Comparison of ENCODE assay signal across 1 cellular context in the genomic region with DNA sequence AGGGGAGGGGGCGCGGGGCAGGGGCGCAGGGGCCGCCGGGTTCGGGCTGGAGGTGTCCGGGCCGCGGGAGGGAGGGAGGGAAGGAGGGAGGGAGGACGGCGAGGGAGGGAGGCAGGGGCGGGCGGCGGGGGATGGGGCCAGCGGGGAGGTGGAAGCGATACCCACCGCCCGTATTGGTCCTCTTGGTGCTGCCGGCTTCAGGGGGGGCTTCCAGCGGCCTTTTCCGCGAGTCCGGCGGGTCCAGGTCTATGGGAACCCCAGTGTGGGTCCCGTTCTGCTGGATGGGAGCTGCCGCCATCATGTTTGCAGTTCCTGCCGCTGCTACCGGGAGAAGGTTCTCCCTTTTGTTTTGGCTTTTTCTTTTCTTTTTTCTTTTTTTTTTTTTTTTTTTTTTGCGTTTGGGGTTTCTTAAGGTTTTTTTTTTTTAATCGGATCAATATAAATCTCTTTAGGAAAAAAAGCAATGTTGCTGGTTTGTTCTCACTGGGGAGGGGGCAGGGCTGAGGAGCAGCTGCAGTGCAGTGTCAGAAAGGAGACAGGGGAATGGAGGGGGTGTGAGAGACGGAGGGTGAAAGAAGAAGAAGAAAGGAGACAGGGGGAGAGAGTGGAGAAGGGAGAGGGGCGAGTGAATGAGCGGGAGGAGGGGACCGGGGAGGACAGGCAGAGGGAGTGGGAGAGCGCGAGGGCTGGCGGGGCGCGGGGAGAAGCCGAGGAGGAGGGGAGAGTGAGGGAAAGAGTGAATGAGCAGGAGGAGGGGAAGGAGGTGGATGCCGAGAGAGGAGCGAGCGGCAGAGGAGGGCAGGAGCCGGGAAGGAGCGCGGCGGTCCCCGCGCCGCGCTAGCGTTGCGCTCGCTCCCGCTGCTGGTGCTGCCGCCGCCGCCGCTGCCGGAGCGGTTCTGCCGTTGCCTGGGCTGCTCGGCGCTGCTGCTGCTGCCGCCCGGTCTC.
A peak's percentile ranks its signal among the peaks of the same experiment; 100 is the strongest.
TF ChIP-seq lines count a peak whose summit lies in the region.

A gene with protein sequence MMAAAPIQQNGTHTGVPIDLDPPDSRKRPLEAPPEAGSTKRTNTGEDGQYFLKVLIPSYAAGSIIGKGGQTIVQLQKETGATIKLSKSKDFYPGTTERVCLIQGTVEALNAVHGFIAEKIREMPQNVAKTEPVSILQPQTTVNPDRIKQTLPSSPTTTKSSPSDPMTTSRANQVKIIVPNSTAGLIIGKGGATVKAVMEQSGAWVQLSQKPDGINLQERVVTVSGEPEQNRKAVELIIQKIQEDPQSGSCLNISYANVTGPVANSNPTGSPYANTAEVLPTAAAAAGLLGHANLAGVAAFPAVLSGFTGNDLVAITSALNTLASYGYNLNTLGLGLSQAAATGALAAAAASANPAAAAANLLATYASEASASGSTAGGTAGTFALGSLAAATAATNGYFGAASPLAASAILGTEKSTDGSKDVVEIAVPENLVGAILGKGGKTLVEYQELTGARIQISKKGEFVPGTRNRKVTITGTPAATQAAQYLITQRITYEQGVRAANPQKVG (minus strand): TSS at position 898 of the 945 bp plus-strand sequence. CDS start 597 bp downstream, at position 301.

TF ChIP-seq in HepG2, 621 proteins besides CTCF, POLR2A, EP300 and RAD21 (continued from another document and continues in another):
- TF ChIP-seq, protein P1, sequence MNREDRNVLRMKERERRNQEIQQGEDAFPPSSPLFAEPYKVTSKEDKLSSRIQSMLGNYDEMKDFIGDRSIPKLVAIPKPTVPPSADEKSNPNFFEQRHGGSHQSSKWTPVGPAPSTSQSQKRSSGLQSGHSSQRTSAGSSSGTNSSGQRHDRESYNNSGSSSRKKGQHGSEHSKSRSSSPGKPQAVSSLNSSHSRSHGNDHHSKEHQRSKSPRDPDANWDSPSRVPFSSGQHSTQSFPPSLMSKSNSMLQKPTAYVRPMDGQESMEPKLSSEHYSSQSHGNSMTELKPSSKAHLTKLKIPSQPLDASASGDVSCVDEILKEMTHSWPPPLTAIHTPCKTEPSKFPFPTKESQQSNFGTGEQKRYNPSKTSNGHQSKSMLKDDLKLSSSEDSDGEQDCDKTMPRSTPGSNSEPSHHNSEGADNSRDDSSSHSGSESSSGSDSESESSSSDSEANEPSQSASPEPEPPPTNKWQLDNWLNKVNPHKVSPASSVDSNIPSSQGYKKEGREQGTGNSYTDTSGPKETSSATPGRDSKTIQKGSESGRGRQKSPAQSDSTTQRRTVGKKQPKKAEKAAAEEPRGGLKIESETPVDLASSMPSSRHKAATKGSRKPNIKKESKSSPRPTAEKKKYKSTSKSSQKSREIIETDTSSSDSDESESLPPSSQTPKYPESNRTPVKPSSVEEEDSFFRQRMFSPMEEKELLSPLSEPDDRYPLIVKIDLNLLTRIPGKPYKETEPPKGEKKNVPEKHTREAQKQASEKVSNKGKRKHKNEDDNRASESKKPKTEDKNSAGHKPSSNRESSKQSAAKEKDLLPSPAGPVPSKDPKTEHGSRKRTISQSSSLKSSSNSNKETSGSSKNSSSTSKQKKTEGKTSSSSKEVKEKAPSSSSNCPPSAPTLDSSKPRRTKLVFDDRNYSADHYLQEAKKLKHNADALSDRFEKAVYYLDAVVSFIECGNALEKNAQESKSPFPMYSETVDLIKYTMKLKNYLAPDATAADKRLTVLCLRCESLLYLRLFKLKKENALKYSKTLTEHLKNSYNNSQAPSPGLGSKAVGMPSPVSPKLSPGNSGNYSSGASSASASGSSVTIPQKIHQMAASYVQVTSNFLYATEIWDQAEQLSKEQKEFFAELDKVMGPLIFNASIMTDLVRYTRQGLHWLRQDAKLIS (CRISPR knock-in tag; IDR thresholded peaks at IDR 0.05) = no peak
- TF ChIP-seq, protein P2, sequence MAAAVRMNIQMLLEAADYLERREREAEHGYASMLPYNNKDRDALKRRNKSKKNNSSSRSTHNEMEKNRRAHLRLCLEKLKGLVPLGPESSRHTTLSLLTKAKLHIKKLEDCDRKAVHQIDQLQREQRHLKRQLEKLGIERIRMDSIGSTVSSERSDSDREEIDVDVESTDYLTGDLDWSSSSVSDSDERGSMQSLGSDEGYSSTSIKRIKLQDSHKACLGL (CRISPR knock-in tag; IDR thresholded peaks at IDR 0.05) = peak; percentile 19; the same call in 1 of the 2 replicates
- TF ChIP-seq PTBP1 (IDR thresholded peaks at IDR 0.05; ENCODE audit: low read depth, low read length, poor library complexity, severe bottlenecking) (peak; percentile 41), ZBTB8A (CRISPR knock-in tag; IDR thresholded peaks at IDR 0.05; ENCODE audit: borderline replicate concordance, low read depth) (no peak), ZNF615 (CRISPR knock-in tag; IDR thresholded peaks at IDR 0.05; ENCODE audit: borderline replicate concordance) (no peak), ZFYVE20 (CRISPR knock-in tag; IDR thresholded peaks at IDR 0.05; ENCODE audit: borderline replicate concordance, low read depth) (no peak), NR1H2 (CRISPR knock-in tag; IDR thresholded peaks at IDR 0.05; ENCODE audit: borderline replicate concordance, low read depth) (no peak), AGO2 (optimal IDR thresholded peaks at IDR 0.05; ENCODE audit: low read depth, low read length) (no peak), ZNF317 (CRISPR knock-in tag; IDR thresholded peaks at IDR 0.05) (no peak), RELA (CRISPR knock-in tag; IDR thresholded peaks at IDR 0.05) (no peak), NCOR1 (IDR thresholded peaks at IDR 0.05; ENCODE audit: borderline replicate concordance, low read length) (no peak), ZNF652 (CRISPR knock-in tag; IDR thresholded peaks at IDR 0.05; ENCODE audit: borderline replicate concordance, low read depth) (no peak), HNRNPLL (IDR thresholded peaks at IDR 0.05; ENCODE audit: low read depth, low read length, poor library complexity, severe bottlenecking) (peak; percentile 91), ATF1 (CRISPR knock-in tag; IDR thresholded peaks at IDR 0.05) (no peak), ZNF775 (CRISPR knock-in tag; IDR thresholded peaks at IDR 0.05; ENCODE audit: borderline replicate concordance) (no peak), SNAI1 (CRISPR knock-in tag; IDR thresholded peaks at IDR 0.05; ENCODE audit: borderline replicate concordance) (no peak), KDM5B (CRISPR knock-in tag; IDR thresholded peaks at IDR 0.05; ENCODE audit: borderline replicate concordance) (peak; percentile 59; the same call in 1 of the 2 replicates), ZNF570 (CRISPR knock-in tag; IDR thresholded peaks at IDR 0.05; ENCODE audit: borderline replicate concordance) (no peak), TAF1 (CRISPR knock-in tag; IDR thresholded peaks at IDR 0.05) (no peak), ZNF616 (CRISPR knock-in tag; IDR thresholded peaks at IDR 0.05; ENCODE audit: low read depth) (no peak), MTA1 (CRISPR knock-in tag; IDR thresholded peaks at IDR 0.05; ENCODE audit: borderline replicate concordance) (peak; percentile 73; the same call in 1 of the 2 replicates), ZIK1 (CRISPR knock-in tag; IDR thresholded peaks at IDR 0.05; ENCODE audit: borderline replicate concordance, low read depth) (0 out of 2 replicates have a peak, but pooled peaks have one; percentile 25), SP5 (CRISPR knock-in tag; IDR thresholded peaks at IDR 0.05; ENCODE audit: borderline replicate concordance, low read depth) (no peak), NFATC3 (CRISPR knock-in tag; IDR thresholded peaks at IDR 0.05) (no peak), TGIF2 (CRISPR knock-in tag; IDR thresholded peaks at IDR 0.05) (no peak), ZNF124 (CRISPR knock-in tag; IDR thresholded peaks at IDR 0.05) (no peak), XRCC5 (optimal IDR thresholded peaks at IDR 0.05; ENCODE audit: low read length) (no peak), SYNCRIP (IDR thresholded peaks at IDR 0.05; ENCODE audit: insufficient read depth, low read depth, low read length) (no peak), ZNF564 (CRISPR knock-in tag; IDR thresholded peaks at IDR 0.05) (no peak), MAZ (IDR thresholded peaks at IDR 0.05; ENCODE audit: borderline replicate concordance, low read depth, low read length) (no peak), MAZ (CRISPR knock-in tag; IDR thresholded peaks at IDR 0.05; ENCODE audit: low read depth) (no peak), ZNF850 (CRISPR knock-in tag; conservative IDR thresholded peaks at IDR 0.05) (no peak), PHF21A (CRISPR knock-in tag; IDR thresholded peaks at IDR 0.05) (no peak)
- TF ChIP-seq, protein P3, sequence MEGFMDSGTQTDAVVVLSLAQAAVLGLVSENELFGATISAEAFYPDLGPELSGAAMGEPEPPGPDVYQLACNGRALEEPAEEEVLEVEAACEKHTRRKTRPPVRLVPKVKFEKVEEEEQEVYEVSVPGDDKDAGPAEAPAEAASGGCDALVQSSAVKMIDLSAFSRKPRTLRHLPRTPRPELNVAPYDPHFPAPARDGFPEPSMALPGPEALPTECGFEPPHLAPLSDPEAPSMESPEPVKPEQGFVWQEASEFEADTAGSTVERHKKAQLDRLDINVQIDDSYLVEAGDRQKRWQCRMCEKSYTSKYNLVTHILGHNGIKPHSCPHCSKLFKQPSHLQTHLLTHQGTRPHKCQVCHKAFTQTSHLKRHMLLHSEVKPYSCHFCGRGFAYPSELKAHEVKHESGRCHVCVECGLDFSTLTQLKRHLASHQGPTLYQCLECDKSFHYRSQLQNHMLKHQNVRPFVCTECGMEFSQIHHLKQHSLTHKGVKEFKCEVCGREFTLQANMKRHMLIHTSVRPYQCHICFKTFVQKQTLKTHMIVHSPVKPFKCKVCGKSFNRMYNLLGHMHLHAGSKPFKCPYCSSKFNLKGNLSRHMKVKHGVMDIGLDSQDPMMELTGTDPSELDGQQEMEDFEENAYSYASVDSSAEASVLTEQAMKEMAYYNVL (CRISPR knock-in tag; IDR thresholded peaks at IDR 0.05; ENCODE audit: borderline replicate concordance) = peak; percentile 32; the same call in 1 of the 2 replicates
- TF ChIP-seq, protein P4, sequence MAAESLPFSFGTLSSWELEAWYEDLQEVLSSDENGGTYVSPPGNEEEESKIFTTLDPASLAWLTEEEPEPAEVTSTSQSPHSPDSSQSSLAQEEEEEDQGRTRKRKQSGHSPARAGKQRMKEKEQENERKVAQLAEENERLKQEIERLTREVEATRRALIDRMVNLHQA (CRISPR knock-in tag; IDR thresholded peaks at IDR 0.05) = no peak
- TF ChIP-seq, protein P5, sequence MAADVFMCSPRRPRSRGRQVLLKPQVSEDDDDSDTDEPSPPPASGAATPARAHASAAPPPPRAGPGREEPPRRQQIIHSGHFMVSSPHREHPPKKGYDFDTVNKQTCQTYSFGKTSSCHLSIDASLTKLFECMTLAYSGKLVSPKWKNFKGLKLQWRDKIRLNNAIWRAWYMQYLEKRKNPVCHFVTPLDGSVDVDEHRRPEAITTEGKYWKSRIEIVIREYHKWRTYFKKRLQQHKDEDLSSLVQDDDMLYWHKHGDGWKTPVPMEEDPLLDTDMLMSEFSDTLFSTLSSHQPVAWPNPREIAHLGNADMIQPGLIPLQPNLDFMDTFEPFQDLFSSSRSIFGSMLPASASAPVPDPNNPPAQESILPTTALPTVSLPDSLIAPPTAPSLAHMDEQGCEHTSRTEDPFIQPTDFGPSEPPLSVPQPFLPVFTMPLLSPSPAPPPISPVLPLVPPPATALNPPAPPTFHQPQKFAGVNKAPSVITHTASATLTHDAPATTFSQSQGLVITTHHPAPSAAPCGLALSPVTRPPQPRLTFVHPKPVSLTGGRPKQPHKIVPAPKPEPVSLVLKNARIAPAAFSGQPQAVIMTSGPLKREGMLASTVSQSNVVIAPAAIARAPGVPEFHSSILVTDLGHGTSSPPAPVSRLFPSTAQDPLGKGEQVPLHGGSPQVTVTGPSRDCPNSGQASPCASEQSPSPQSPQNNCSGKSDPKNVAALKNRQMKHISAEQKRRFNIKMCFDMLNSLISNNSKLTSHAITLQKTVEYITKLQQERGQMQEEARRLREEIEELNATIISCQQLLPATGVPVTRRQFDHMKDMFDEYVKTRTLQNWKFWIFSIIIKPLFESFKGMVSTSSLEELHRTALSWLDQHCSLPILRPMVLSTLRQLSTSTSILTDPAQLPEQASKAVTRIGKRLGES (CRISPR knock-in tag; IDR thresholded peaks at IDR 0.05; ENCODE audit: borderline replicate concordance) = no peak
- TF ChIP-seq, protein P6, sequence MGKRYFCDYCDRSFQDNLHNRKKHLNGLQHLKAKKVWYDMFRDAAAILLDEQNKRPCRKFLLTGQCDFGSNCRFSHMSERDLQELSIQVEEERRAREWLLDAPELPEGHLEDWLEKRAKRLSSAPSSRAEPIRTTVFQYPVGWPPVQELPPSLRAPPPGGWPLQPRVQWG (CRISPR knock-in tag; IDR thresholded peaks at IDR 0.05; ENCODE audit: borderline replicate concordance, low read depth) = no peak
- TF ChIP-seq, protein P7, sequence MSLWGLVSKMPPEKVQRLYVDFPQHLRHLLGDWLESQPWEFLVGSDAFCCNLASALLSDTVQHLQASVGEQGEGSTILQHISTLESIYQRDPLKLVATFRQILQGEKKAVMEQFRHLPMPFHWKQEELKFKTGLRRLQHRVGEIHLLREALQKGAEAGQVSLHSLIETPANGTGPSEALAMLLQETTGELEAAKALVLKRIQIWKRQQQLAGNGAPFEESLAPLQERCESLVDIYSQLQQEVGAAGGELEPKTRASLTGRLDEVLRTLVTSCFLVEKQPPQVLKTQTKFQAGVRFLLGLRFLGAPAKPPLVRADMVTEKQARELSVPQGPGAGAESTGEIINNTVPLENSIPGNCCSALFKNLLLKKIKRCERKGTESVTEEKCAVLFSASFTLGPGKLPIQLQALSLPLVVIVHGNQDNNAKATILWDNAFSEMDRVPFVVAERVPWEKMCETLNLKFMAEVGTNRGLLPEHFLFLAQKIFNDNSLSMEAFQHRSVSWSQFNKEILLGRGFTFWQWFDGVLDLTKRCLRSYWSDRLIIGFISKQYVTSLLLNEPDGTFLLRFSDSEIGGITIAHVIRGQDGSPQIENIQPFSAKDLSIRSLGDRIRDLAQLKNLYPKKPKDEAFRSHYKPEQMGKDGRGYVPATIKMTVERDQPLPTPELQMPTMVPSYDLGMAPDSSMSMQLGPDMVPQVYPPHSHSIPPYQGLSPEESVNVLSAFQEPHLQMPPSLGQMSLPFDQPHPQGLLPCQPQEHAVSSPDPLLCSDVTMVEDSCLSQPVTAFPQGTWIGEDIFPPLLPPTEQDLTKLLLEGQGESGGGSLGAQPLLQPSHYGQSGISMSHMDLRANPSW (CRISPR knock-in tag; IDR thresholded peaks at IDR 0.05; ENCODE audit: borderline replicate concordance) = no peak
- TF ChIP-seq, protein P8, sequence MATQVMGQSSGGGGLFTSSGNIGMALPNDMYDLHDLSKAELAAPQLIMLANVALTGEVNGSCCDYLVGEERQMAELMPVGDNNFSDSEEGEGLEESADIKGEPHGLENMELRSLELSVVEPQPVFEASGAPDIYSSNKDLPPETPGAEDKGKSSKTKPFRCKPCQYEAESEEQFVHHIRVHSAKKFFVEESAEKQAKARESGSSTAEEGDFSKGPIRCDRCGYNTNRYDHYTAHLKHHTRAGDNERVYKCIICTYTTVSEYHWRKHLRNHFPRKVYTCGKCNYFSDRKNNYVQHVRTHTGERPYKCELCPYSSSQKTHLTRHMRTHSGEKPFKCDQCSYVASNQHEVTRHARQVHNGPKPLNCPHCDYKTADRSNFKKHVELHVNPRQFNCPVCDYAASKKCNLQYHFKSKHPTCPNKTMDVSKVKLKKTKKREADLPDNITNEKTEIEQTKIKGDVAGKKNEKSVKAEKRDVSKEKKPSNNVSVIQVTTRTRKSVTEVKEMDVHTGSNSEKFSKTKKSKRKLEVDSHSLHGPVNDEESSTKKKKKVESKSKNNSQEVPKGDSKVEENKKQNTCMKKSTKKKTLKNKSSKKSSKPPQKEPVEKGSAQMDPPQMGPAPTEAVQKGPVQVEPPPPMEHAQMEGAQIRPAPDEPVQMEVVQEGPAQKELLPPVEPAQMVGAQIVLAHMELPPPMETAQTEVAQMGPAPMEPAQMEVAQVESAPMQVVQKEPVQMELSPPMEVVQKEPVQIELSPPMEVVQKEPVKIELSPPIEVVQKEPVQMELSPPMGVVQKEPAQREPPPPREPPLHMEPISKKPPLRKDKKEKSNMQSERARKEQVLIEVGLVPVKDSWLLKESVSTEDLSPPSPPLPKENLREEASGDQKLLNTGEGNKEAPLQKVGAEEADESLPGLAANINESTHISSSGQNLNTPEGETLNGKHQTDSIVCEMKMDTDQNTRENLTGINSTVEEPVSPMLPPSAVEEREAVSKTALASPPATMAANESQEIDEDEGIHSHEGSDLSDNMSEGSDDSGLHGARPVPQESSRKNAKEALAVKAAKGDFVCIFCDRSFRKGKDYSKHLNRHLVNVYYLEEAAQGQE (IDR thresholded peaks at IDR 0.05; ENCODE audit: borderline replicate concordance in 1 of 2, low read depth in 1 of 2, low read length in 2 of 2) = no peak
